Comparison of ENCODE assay signal across 8 cellular contexts in the genomic region with DNA sequence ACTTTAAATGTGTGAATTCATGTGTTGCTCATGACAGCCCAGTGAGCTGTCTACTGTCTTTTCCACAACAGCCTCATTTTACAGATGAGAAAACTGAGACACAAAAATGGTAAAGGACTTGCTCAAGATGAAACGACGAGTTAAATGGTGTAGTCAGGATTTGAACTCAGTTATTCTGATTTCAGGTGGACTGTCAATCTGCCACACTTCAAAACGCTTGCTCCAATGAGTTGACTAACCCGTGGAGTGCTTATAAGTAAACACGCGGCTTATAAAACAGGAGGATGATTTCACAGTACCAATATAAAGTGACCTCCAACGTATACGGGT. TPM values are rescaled to one million over a fixed set of nuclear protein-coding genes. Genes with fewer than 3 reads are reported as not detected.
DNase-seq lines count a peak whose midpoint lies in the region; ATAC-seq and TF ChIP-seq lines count a peak whose summit lies in the region.

No MANE protein-coding gene starts in this region.

- H3K27ac ChIP-seq in KOPT-K1 (ENCODE audit: low read depth, low read length, poor library complexity, severe bottlenecking): peak overlapping the region; percentile 69
- peak overlapping the region; percentile 84 for H3K27ac ChIP-seq in cingulate gyrus (ENCODE audit: low read depth, low read length)

- no peak overlapping the region for H3K27ac Mint-ChIP-seq in CD14-positive monocyte

- peak overlapping the region; percentile 92 to 95 for H3K4me3 Mint-ChIP-seq in CD14-positive monocyte

- DNase-seq in CD14-positive monocyte (ENCODE audit: low spot score): no peak
- DNase-seq in T-helper 9 cell: no peak
- DNase-seq in GM10266 (ENCODE audit: extremely low spot score): no peak
- no peak for DNase-seq in islet precursor cell

- peaks cover 33% of the 10 kb centered on the region for H3K4me1 Mint-ChIP-seq in CD14-positive monocyte

- H3K4me1 ChIP-seq in neuron (ENCODE audit: insufficient read depth, low read length): peaks cover 4% of the 10 kb centered on the region

- peaks cover 3% of the 10 kb centered on the region; the same call in 1 of the 2 replicates for H3K36me3 ChIP-seq in KOPT-K1 (ENCODE audit: insufficient read depth, low read length)
- H3K36me3 ChIP-seq in neuron (ENCODE audit: insufficient read depth, low read length): peaks cover 1% of the 10 kb centered on the region

- no peak for ATAC-seq in GM21619 (IDR thresholded peaks at IDR 0.05; ENCODE audit: unreplicated experiment)

- intact Hi-C loops in CD14-positive monocyte (cut with micrococcal nuclease): loop anchor here in 1 of 2 donors (5.0 kb wide), 1 partner anchor 79 kb away; a partner anchor contains a TSS

- peaks cover 0 to 7% (median 0%) of the 10 kb centered on the region in 3 donors for H3K27me3 Mint-ChIP-seq in CD14-positive monocyte (ENCODE audit: low read depth in 3 of 3)

- H3K36me3 Mint-ChIP-seq in CD14-positive monocyte: no peaks in the 10 kb centered on the region

- peak overlapping the region; percentile 73 for H2AFZ ChIP-seq in neuron (ENCODE audit: low read depth, low read length)

- peak overlapping the region; percentile 79 for H3K4me3 ChIP-seq in neuron (ENCODE audit: low read length)

- H3K27me3 ChIP-seq in neuron (ENCODE audit: insufficient read depth, low read length): no peaks in the 10 kb centered on the region

- TF ChIP-seq CTCF in CD14-positive monocyte (IDR thresholded peaks at IDR 0.05) (no peak), GM10266 (IDR thresholded peaks at IDR 0.05; ENCODE audit: control insufficient read depth, insufficient read depth, low read depth, missing control alignments) (no peak)

- peaks cover 0 to 3% (median 0%) of the 10 kb centered on the region in 7 donors for H3K9me3 Mint-ChIP-seq in CD14-positive monocyte

- no peaks in the 10 kb centered on the region for H3K9me3 ChIP-seq in KOPT-K1 (ENCODE audit: insufficient read depth, low read length, poor library complexity, severe bottlenecking)
- peaks cover 3% of the 10 kb centered on the region for H3K9me3 ChIP-seq in neuron (ENCODE audit: low read length)

RNA-seq across cellular contexts. Expression of a gene that starts 0.7 kb away (rescaled TPM):
- under 1 TPM; 0.18 to 0.57 TPM for polyA plus RNA-seq in CD14-positive monocyte

RNA-seq across cellular contexts. Expression of a gene that starts 4.3 kb away (rescaled TPM):
- 1 to 10 TPM in 1 of 2 donors, under 1 TPM in 1; 0.92 to 1.6 TPM for polyA plus RNA-seq in CD14-positive monocyte

RNA-seq across cellular contexts. Expression of a gene that starts 53.6 kb away (rescaled TPM):
- polyA plus RNA-seq in CD14-positive monocyte: 1 to 10 TPM; 6.8 to 6.9 TPM
